Comparison of ENCODE assay signal across 19 cellular contexts in the genomic region with DNA sequence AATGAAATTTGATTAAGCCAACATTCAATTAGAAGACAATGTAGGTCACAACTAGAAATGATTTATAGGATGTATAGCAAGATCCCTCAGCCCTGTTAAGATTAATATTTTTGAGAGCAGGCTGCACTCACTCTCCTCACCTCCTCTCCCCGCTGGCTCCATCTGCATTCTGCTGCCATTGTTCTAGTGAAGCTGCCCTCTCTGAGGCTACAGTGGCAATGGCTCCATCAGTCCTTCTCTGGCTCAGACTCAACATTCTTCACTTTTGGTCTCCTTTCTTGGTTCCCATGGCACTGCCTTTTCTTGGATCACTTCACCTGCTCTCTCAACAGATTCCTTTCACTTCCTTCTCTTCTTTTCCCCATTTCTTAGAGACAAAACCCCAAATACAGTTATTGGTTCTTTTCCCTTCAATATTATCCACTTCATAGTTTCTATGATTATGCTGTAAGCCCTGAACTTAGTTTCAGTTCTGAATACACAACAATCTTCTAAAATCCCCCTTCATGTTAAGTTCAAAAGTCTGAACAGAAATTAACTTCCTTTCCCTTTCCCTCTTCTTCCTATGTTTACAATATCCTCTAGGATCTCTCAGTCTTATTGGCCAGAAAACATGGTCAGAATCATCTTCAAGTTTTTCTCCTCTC. TPM values are rescaled to one million over a fixed set of nuclear protein-coding genes. Genes with fewer than 3 reads are reported as not detected.
A peak's percentile ranks its signal among the peaks of the same experiment; 100 is the strongest.
DNase-seq lines count a peak whose midpoint lies in the region; FAIRE-seq and TF ChIP-seq lines count a peak whose summit lies in the region.
"Had no signal": no experiment of that assay in that cellular context is flagged by ENCODE, and none has a peak within 500 bp of the region (broad histone marks: within the 10 kb centered on the region; RNA-seq: fewer than 3 reads in every experiment).

No MANE protein-coding gene starts in this region.

- peaks cover 0 to 2% of the 10 kb centered on the region in 2 donors for H3K36me3 Mint-ChIP-seq in CD14-positive monocyte
- H3K36me3 Mint-ChIP-seq in HFFc6 (ENCODE audit: low read depth), result peaks cover 9% of the 10 kb centered on the region; the same call in 1 of the 2 replicates
- H3K36me3 Mint-ChIP-seq: CD8-positive, alpha-beta memory T cell had no signal

- DNase-seq in CD14-positive monocyte (ENCODE audit: low spot score) (no peak), HFFc6 (no peak), SK-N-DZ (ENCODE audit: low spot score) (peak; percentile 10), midbrain (lab: John Stamatoyannopoulos, UW) (peak; percentile 33), NCI-H510A (lab: John Stamatoyannopoulos, UW) (no peak), thyroid gland (no peak), HK-2 (ENCODE audit: unreplicated experiment) (no peak), frontal cortex (ENCODE audit: low spot score in 2 of 2) (no peak)
- DNase-seq: ACHN; BE2C; CD8-positive, alpha-beta memory T cell; DND-41; GDM1; H7; NCI-H1436; NCI-H2081; NCI-H345; SIG-M5 had no signal

- intact Hi-C loops in CD14-positive monocyte (cut with micrococcal nuclease), result no loop called here
- intact Hi-C loops in thyroid gland (cut with DNase I), result no loop called here

- no peak for FAIRE-seq in frontal cortex (lab: Jason Lieb, UNC)

- no peaks in the 10 kb centered on the region for H3K36me3 ChIP-seq in thyroid gland
- H3K36me3 ChIP-seq: BE2C had no signal

- H3K27me3 Mint-ChIP-seq in CD14-positive monocyte (ENCODE audit: low read depth in 3 of 3) (peaks cover 0 to 1% (median 0%) of the 10 kb centered on the region in 3 donors), HFFc6 (ENCODE audit: insufficient read depth) (no peaks in the 10 kb centered on the region)

- H3K4me1 Mint-ChIP-seq in CD14-positive monocyte (peaks cover 46% of the 10 kb centered on the region), HFFc6 (ENCODE audit: low read depth) (peaks cover 50% of the 10 kb centered on the region)
- H3K4me1 Mint-ChIP-seq: CD8-positive, alpha-beta memory T cell had no signal

- WGBS in thyroid gland, 2 donors, result 90 to 100% methylated on average over 1 of the region's 1 CpG

- no peak for TF ChIP-seq POLR2A in thyroid gland (IDR thresholded peaks at IDR 0.05)

- H3K9me3 ChIP-seq in thyroid gland, result no peaks in the 10 kb centered on the region
- H3K9me3 ChIP-seq: BE2C had no signal

- H3K27ac Mint-ChIP-seq in CD14-positive monocyte (peak overlapping the region in 4 of 7 donors; percentile 16 to 69 (median 38)), HFFc6 (peak overlapping the region; percentile 22; the same call in 1 of the 2 replicates)

- no peaks in the 10 kb centered on the region for H3K27me3 ChIP-seq in thyroid gland
- H3K27me3 ChIP-seq: BE2C had no signal

- TF ChIP-seq CTCF in CD14-positive monocyte (IDR thresholded peaks at IDR 0.05) (no peak), HFFc6 (IDR thresholded peaks at IDR 0.05) (no peak), thyroid gland (IDR thresholded peaks at IDR 0.05) (no peak)

- no peak overlapping the region for H3K27ac ChIP-seq in thyroid gland

- no peak overlapping the region for H3K4me3 Mint-ChIP-seq in CD14-positive monocyte
- H3K4me3 Mint-ChIP-seq in HFFc6, result no peak overlapping the region
- H3K4me3 Mint-ChIP-seq: CD8-positive, alpha-beta memory T cell had no signal

- H3K4me1 ChIP-seq in thyroid gland, result peaks cover 0 to 7% of the 10 kb centered on the region in 2 donors
- H3K4me1 ChIP-seq: BE2C had no signal

- no peak overlapping the region for H3K4me3 ChIP-seq in thyroid gland (replicated peaks in 1 of 3)

- H3K9me3 Mint-ChIP-seq in CD14-positive monocyte (no peaks in the 10 kb centered on the region), HFFc6 (no peaks in the 10 kb centered on the region)
- H3K9me3 Mint-ChIP-seq: CD8-positive, alpha-beta memory T cell had no signal

RNA-seq across cellular contexts. Expression of gene OGFRL1, which starts 57.5 kb away (rescaled TPM):
- polyA plus RNA-seq in CD14-positive monocyte, result 10 to 100 TPM; 58.3 to 72.8 TPM
- 10 to 100 TPM; 21.4 to 34.5 (median 25.2) TPM for total RNA-seq in HFFc6 (2021; fragmentation: NEBNext Ultra II Directional; extraction: Animal tissue kit (Norgen Biotek cat#: 25700))
- polyA plus RNA-seq in SK-N-DZ (2014; cell fraction: cytosol; rRNA removed), result 3.3 and 3.4 TPM in 2 replicates
- polyA plus RNA-seq in SK-N-DZ (2014; cell fraction: nucleus; rRNA removed), result 1.8 and 2.1 TPM in 2 replicates
- total RNA-seq in thyroid gland (10 to 100 TPM; 12.1 to 27.3 (median 18.0) TPM), frontal cortex (23.2 TPM)
- total RNA-seq: HT-29 had no signal

Comparison
In these comparisons a context has a peak if more than half of its experiments do, and no peak if none do; other contexts are left out.
1. DNase-seq: peak in SK-N-DZ (single experiment) and midbrain (single experiment); none in CD14-positive monocyte (single experiment), HFFc6 (single experiment), NCI-H510A (single experiment), thyroid gland (0 of 2), HK-2 (single experiment) and frontal cortex (0 of 2).